ENCODE assay signal across 8 cellular contexts in genomic region chr7:16801111-16801542, GRCh38. TPM values are rescaled to one million over a fixed set of nuclear protein-coding genes. Genes with fewer than 3 reads are reported as not detected.
A peak's percentile ranks its signal among the peaks of the same experiment; 100 is the strongest.
DNase-seq lines count a peak whose midpoint lies in the region; ATAC-seq, FAIRE-seq and TF ChIP-seq lines count a peak whose summit lies in the region.

No MANE protein-coding gene starts in this region.

- no peak for ATAC-seq in GM19397 (IDR thresholded peaks at IDR 0.05; ENCODE audit: unreplicated experiment)

- peak; percentile 69 for FAIRE-seq in GM18507 (lab: Jason Lieb, UNC)

- H3K9ac ChIP-seq in mucosa of stomach (ENCODE audit: low read length), result peak overlapping the region; percentile 94

- TF ChIP-seq CTCF in AG09309 (IDR thresholded peaks at IDR 0.05; ENCODE audit: control insufficient read depth, insufficient read depth, low read depth, low read length, missing control alignments), result peak; percentile 57

- H3K4me1 ChIP-seq in mucosa of stomach (ENCODE audit: control insufficient read depth, insufficient read depth, low read length), result peaks cover 18% of the 10 kb centered on the region

- H3K27me3 ChIP-seq in mucosa of stomach (ENCODE audit: control insufficient read depth, insufficient read depth, low read length), result no peaks in the 10 kb centered on the region

- H3K36me3 ChIP-seq in mucosa of stomach (ENCODE audit: control insufficient read depth, insufficient read depth, low read length), result peaks cover 13% of the 10 kb centered on the region

- no peaks in the 10 kb centered on the region for H3K9me3 ChIP-seq in mucosa of stomach (ENCODE audit: control insufficient read depth, low read length)

- no peak overlapping the region for H3K4me3 ChIP-seq in AG09309 (ENCODE audit: control insufficient read depth, low read depth, low read length)
- H3K4me3 ChIP-seq in mucosa of stomach (ENCODE audit: low read length), result no peak overlapping the region

- DNase-seq in AG09309 (ENCODE audit: low read depth) (peak; percentile 45), GM18507 (ENCODE audit: extremely low spot score, insufficient read length, low read depth) (peak; percentile 4), HT-29 (ENCODE audit: low spot score) (peak; percentile 85), NOMO-1 treated with dmso at 0.1 percent for 144 hours (lab: John Stamatoyannopoulos, UW; ENCODE audit: unreplicated experiment) (peak; percentile 52), cerebellum (ENCODE audit: low spot score) (peak; percentile 7)
- no peak for DNase-seq in stimulated activated CD4-positive, alpha-beta T cell treated with anti-CD3 and anti-CD28 coated beads, Interleukin-2, amount 100 ng/mL, for 48 hours

RNA-seq across cellular contexts. Expression of gene AGR2, which starts 3.7 kb away (rescaled TPM):
- total RNA-seq in HT-29 (2014; rRNA removed; shearing (Covaris generic)), result 163 and 215 TPM in 2 replicates
- 1.9 TPM for total RNA-seq in cerebellum

RNA-seq across cellular contexts. Expression of gene TSPAN13, which starts 47.6 kb away (rescaled TPM):
- 25.9 and 33.8 TPM in 2 replicates for total RNA-seq in HT-29 (2014; rRNA removed; shearing (Covaris generic))
- total RNA-seq in cerebellum, result 56.8 TPM

Comparison
In these comparisons a context has a peak if more than half of its experiments do, and no peak if none do; other contexts are left out.
1. DNase-seq: peak in AG09309 (single experiment), GM18507 (single experiment), HT-29 (single experiment), NOMO-1 treated with dmso at 0.1 percent for 144 hours (single experiment) and cerebellum (single experiment); none in stimulated activated CD4-positive, alpha-beta T cell treated with anti-CD3 and anti-CD28 coated beads, Interleukin-2, amount 100 ng/mL, for 48 hours (0 of 2).
2. RNA of gene AGR2, which starts 3.7 kb away (total RNA-seq): 163 to 215 TPM in HT-29; 1.9 TPM in cerebellum (single experiment); every median in the first group is over 10 times any median in the second.